1 cellular context compared by ENCODE assay signal in the genomic region with DNA sequence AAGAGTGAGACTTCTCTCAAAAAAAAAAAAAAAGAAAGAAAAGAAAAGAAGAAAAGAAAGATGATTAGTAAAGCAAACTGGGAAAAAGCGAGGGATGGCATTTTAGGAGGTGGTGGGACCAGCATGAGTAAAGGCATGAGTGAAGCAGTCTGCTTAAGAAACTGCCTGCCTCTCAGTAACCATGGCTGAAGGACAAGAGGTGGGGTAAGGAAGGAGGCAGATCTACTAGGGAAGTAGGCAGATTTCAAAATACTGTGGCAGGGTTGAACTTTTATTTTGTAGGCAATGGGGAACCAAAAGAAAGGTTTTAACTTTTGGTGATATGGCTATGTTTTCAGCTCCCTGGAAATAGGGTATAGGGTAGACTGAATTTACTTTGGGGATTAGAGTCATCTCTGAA.
TF ChIP-seq lines count a peak whose summit lies in the region.

No MANE protein-coding gene starts in this region.

TF ChIP-seq in GM23338, 12 proteins besides CTCF, POLR2A, EP300 and RAD21 (continued from another document):
- no peak for TF ChIP-seq ETS1 (IDR thresholded peaks at IDR 0.05)
- TF ChIP-seq ZNF462 (CRISPR knock-in tag; IDR thresholded peaks at IDR 0.05), result no peak
- no peak for TF ChIP-seq EZH2phosphoT487 (IDR thresholded peaks at IDR 0.05; ENCODE audit: unreplicated experiment)
- no peak for TF ChIP-seq EZH2 (IDR thresholded peaks at IDR 0.05; ENCODE audit: low read depth, unreplicated experiment)
- TF ChIP-seq, protein P1, sequence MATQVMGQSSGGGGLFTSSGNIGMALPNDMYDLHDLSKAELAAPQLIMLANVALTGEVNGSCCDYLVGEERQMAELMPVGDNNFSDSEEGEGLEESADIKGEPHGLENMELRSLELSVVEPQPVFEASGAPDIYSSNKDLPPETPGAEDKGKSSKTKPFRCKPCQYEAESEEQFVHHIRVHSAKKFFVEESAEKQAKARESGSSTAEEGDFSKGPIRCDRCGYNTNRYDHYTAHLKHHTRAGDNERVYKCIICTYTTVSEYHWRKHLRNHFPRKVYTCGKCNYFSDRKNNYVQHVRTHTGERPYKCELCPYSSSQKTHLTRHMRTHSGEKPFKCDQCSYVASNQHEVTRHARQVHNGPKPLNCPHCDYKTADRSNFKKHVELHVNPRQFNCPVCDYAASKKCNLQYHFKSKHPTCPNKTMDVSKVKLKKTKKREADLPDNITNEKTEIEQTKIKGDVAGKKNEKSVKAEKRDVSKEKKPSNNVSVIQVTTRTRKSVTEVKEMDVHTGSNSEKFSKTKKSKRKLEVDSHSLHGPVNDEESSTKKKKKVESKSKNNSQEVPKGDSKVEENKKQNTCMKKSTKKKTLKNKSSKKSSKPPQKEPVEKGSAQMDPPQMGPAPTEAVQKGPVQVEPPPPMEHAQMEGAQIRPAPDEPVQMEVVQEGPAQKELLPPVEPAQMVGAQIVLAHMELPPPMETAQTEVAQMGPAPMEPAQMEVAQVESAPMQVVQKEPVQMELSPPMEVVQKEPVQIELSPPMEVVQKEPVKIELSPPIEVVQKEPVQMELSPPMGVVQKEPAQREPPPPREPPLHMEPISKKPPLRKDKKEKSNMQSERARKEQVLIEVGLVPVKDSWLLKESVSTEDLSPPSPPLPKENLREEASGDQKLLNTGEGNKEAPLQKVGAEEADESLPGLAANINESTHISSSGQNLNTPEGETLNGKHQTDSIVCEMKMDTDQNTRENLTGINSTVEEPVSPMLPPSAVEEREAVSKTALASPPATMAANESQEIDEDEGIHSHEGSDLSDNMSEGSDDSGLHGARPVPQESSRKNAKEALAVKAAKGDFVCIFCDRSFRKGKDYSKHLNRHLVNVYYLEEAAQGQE (IDR thresholded peaks at IDR 0.05; ENCODE audit: unreplicated experiment), result no peak
- TF ChIP-seq POLR2AphosphoS5 (IDR thresholded peaks at IDR 0.05; ENCODE audit: low read depth), result no peak
- no peak for TF ChIP-seq ZNF331 (CRISPR knock-in tag; IDR thresholded peaks at IDR 0.05; ENCODE audit: low read depth)
- no peak for TF ChIP-seq STAT1 (IDR thresholded peaks at IDR 0.05; ENCODE audit: unreplicated experiment)
